Comparison of ENCODE assay signal across 1 cellular context in the genomic region with DNA sequence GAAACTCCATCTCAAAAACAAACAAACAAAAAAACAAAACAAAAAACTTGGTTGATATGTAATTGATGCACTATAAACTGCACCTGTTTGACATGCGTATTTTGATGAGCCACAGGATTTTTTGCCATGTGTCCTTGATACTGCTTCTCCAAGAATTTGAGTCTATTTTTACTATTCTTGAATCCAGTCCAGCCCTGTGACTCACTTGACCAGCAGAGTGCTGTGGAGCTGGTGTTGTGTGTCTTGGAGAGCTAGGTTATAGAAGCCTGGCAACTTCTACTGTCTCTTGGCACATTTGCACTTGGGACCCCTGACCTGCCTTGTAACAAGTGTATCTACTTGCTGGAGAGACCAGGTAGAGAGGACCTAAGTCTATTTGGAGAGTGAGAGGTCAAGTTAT.
TF ChIP-seq lines count a peak whose summit lies in the region.

No MANE protein-coding gene starts in this region.

TF ChIP-seq in IMR-90, 13 proteins besides CTCF, POLR2A, EP300 and RAD21:
- TF ChIP-seq CHD1 (IDR thresholded peaks at IDR 0.05; ENCODE audit: low read depth, low read length): no peak
- TF ChIP-seq FOS (IDR thresholded peaks at IDR 0.05; ENCODE audit: low read depth, low read length): no peak
- TF ChIP-seq NFE2L2 (IDR thresholded peaks at IDR 0.05; ENCODE audit: low read depth, low read length): no peak
- TF ChIP-seq, protein P1, sequence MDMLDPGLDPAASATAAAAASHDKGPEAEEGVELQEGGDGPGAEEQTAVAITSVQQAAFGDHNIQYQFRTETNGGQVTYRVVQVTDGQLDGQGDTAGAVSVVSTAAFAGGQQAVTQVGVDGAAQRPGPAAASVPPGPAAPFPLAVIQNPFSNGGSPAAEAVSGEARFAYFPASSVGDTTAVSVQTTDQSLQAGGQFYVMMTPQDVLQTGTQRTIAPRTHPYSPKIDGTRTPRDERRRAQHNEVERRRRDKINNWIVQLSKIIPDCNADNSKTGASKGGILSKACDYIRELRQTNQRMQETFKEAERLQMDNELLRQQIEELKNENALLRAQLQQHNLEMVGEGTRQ (IDR thresholded peaks at IDR 0.05; ENCODE audit: low read depth, low read length): no peak
- no peak for TF ChIP-seq RFX5 (IDR thresholded peaks at IDR 0.05; ENCODE audit: low read depth, low read length)
- no peak for TF ChIP-seq MXI1 (IDR thresholded peaks at IDR 0.05; ENCODE audit: borderline replicate concordance, low read depth, low read length)
- TF ChIP-seq SMC3 (IDR thresholded peaks at IDR 0.05; ENCODE audit: low read depth, low read length): no peak
- no peak for TF ChIP-seq MAFK (IDR thresholded peaks at IDR 0.05; ENCODE audit: low read depth, low read length)
- no peak for TF ChIP-seq MAZ (IDR thresholded peaks at IDR 0.05; ENCODE audit: borderline replicate concordance, low read depth, low read length)
- no peak for TF ChIP-seq ELK1 (IDR thresholded peaks at IDR 0.05; ENCODE audit: borderline replicate concordance, low read depth, low read length)
- TF ChIP-seq RCOR1 (IDR thresholded peaks at IDR 0.05; ENCODE audit: insufficient replicate concordance, low read length): no peak
- no peak for TF ChIP-seq BHLHE40 (IDR thresholded peaks at IDR 0.05; ENCODE audit: low read depth, low read length)
- TF ChIP-seq CEBPB (IDR thresholded peaks at IDR 0.05; ENCODE audit: low read depth, low read length): no peak
